In the genomic region with DNA sequence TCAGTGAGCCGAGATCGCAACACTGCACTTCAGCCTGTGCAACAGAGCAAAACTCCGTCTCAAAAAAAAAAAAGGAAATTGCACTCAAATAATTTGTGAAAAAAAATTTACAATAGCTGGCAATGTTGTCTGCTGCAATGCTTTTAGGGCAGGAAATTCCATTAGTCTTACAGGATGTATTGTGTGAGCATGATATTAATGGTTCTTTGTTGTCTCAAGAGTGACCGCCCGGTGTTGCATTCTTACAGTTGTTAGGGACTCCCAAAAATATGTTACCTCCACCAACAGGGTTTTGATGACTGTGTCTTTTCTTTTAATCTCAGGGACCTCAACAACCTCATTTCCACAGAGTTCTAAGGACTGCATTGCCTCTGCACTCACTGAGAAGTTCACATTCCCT, we compare ENCODE assay signal across 21 cellular contexts. TPM values are rescaled to one million over a fixed set of nuclear protein-coding genes. Genes with fewer than 3 reads are reported as not detected.
"Had no signal": no experiment of that assay in that cellular context is flagged by ENCODE, and none has a peak within 500 bp of the region (broad histone marks: within the 10 kb centered on the region; RNA-seq: fewer than 3 reads in every experiment).

No MANE protein-coding gene starts in this region.

- H3K27ac Mint-ChIP-seq: activated CD4-positive, alpha-beta T cell treated with anti-CD3 and anti-CD28 coated beads for 36 hours; activated CD8-positive, alpha-beta T cell treated with anti-CD3 and anti-CD28 coated beads for 36 hours; activated naive CD8-positive, alpha-beta T cell treated with anti-CD3 and anti-CD28 coated beads, Interleukin-2, amount 10 ng/mL, durations not matched to agents 7 days and 5 days; activated T-cell treated with anti-CD3 and anti-CD28 coated beads, Interleukin-2, amount 50 U/mL, for 72 hours had no signal

- H3K9me3 Mint-ChIP-seq: activated CD8-positive, alpha-beta T cell treated with anti-CD3 and anti-CD28 coated beads for 36 hours; activated naive CD8-positive, alpha-beta T cell treated with anti-CD3 and anti-CD28 coated beads, Interleukin-2, amount 10 ng/mL, durations not matched to agents 7 days and 5 days; activated T-cell treated with anti-CD3 and anti-CD28 coated beads, Interleukin-2, amount 50 U/mL, for 72 hours; immature natural killer cell had no signal

- H3K4me3 Mint-ChIP-seq: activated CD4-positive, alpha-beta T cell treated with anti-CD3 and anti-CD28 coated beads for 36 hours; activated CD8-positive, alpha-beta T cell treated with anti-CD3 and anti-CD28 coated beads for 36 hours; activated naive CD8-positive, alpha-beta T cell treated with anti-CD3 and anti-CD28 coated beads, Interleukin-2, amount 10 ng/mL, durations not matched to agents 7 days and 5 days; activated T-cell treated with anti-CD3 and anti-CD28 coated beads, Interleukin-2, amount 50 U/mL, for 72 hours; immature natural killer cell; neural crest cell had no signal

- ATAC-seq: activated CD4-positive, alpha-beta T cell treated with anti-CD3 and anti-CD28 coated beads for 36 hours; activated CD8-positive, alpha-beta T cell treated with anti-CD3 and anti-CD28 coated beads for 36 hours; activated T-cell treated with anti-CD3 and anti-CD28 coated beads, Interleukin-2, amount 50 U/mL, for 72 hours; pancreas had no signal

- H3K36me3 ChIP-seq: breast epithelium, pancreas, sigmoid colon, suprapubic skin, upper lobe of left lung had no signal

- H3K27me3 ChIP-seq: breast epithelium, pancreas, sigmoid colon, suprapubic skin, upper lobe of left lung had no signal

- H3K4me1 Mint-ChIP-seq: activated CD4-positive, alpha-beta T cell treated with anti-CD3 and anti-CD28 coated beads for 36 hours; activated naive CD8-positive, alpha-beta T cell treated with anti-CD3 and anti-CD28 coated beads, Interleukin-2, amount 10 ng/mL, durations not matched to agents 7 days and 5 days had no signal

- DNase-seq: activated CD4-positive, alpha-beta T cell treated with anti-CD3 and anti-CD28 coated beads for 36 hours; activated CD8-positive, alpha-beta memory T cell treated with anti-CD3 and anti-CD28 coated beads, Interleukin-2, amount 50 U/mL, for 4 hours; activated CD8-positive, alpha-beta T cell treated with anti-CD3 and anti-CD28 coated beads for 36 hours; activated naive CD8-positive, alpha-beta T cell treated with anti-CD3 and anti-CD28 coated beads, Interleukin-2, amount 10 ng/mL, durations not matched to agents 7 days and 5 days; activated T-cell treated with anti-CD3 and anti-CD28 coated beads, Interleukin-2, amount 50 U/mL, for 72 hours; anterior cingulate cortex; effector CD4-positive, alpha-beta T cell; immature natural killer cell; pancreas; sigmoid colon; stimulated activated CD4-positive, alpha-beta T cell treated with anti-CD3 and anti-CD28 coated beads, Interleukin-12 subunit alpha, Interleukin-12 subunit beta, amount 100 ng/mL, for 4 hours; stimulated activated CD4-positive, alpha-beta T cell treated with anti-CD3 and anti-CD28 coated beads, Interleukin-2, amount 100 ng/mL, for 48 hours; stimulated activated naive CD4-positive, alpha-beta T cell treated with Interleukin-2 at 50 U/mL for 16 hours; T-helper 1 cell; upper lobe of left lung had no signal

- H3K4me3 ChIP-seq: breast epithelium, pancreas, sigmoid colon, SK-N-MC, suprapubic skin, upper lobe of left lung had no signal

- FAIRE-seq: pancreas had no signal

- H3K9me3 ChIP-seq: breast epithelium, pancreas, sigmoid colon, suprapubic skin, upper lobe of left lung had no signal

- H3K27me3 Mint-ChIP-seq: activated CD4-positive, alpha-beta T cell treated with anti-CD3 and anti-CD28 coated beads for 36 hours; activated CD8-positive, alpha-beta T cell treated with anti-CD3 and anti-CD28 coated beads for 36 hours had no signal

- H3K27ac ChIP-seq: breast epithelium, epithelial cell of prostate, pancreas, SK-N-MC, suprapubic skin, VCaP had no signal

- H3K4me1 ChIP-seq: breast epithelium, pancreas, sigmoid colon, suprapubic skin had no signal

RNA-seq across cellular contexts. Expression of a gene that starts 44.8 kb away (rescaled TPM):
- total RNA-seq: activated CD4-positive, alpha-beta T cell treated with anti-CD3 and anti-CD28 coated beads for 36 hours; activated CD8-positive, alpha-beta T cell treated with anti-CD3 and anti-CD28 coated beads for 36 hours; activated naive CD8-positive, alpha-beta T cell treated with anti-CD3 and anti-CD28 coated beads, Interleukin-2, amount 10 ng/mL, durations not matched to agents 7 days and 5 days; activated T-cell treated with anti-CD3 and anti-CD28 coated beads, Interleukin-2, amount 50 U/mL, for 72 hours; neural crest cell had no signal

RNA-seq across cellular contexts. Expression of a gene that starts 47.7 kb away (rescaled TPM):
- total RNA-seq: activated CD8-positive, alpha-beta T cell treated with anti-CD3 and anti-CD28 coated beads for 36 hours had no signal
